ENCODE assay signal across 8 cellular contexts in genomic region chr11:63682045-63682915, GRCh38. TPM values are rescaled to one million over a fixed set of nuclear protein-coding genes. Genes with fewer than 3 reads are reported as not detected.
A peak's percentile ranks its signal among the peaks of the same experiment; 100 is the strongest.
DNase-seq lines count a peak whose midpoint lies in the region; TF ChIP-seq lines count a peak whose summit lies in the region.

No MANE protein-coding gene starts in this region.

- no peaks in the 10 kb centered on the region for H3K36me3 ChIP-seq in mucosa of stomach (ENCODE audit: control insufficient read depth, insufficient read depth, low read length)

- peaks cover 30% of the 10 kb centered on the region for H3K4me1 Mint-ChIP-seq in T-helper 2 cell treated with Interferon-gamma antibody and Interleukin-4, amounts not matched to agents 5 μg/mL and 100 μg/mL, for 36 hours (ENCODE audit: low read depth)
- H3K4me1 Mint-ChIP-seq in type B pancreatic cell (ENCODE audit: unreplicated experiment): peaks cover 19% of the 10 kb centered on the region

- peak; percentile 66 for TF ChIP-seq CTCF in type B pancreatic cell (conservative IDR thresholded peaks at IDR 0.05)

- H3K27me3 Mint-ChIP-seq in T-helper 2 cell treated with Interferon-gamma antibody and Interleukin-4, amounts not matched to agents 5 μg/mL and 100 μg/mL, for 36 hours (ENCODE audit: low read depth): peaks cover 3% of the 10 kb centered on the region
- no peaks in the 10 kb centered on the region for H3K27me3 Mint-ChIP-seq in type B pancreatic cell

- peak overlapping the region; percentile 79 for H3K27ac ChIP-seq in epithelial cell of prostate

- H3K9me3 ChIP-seq in mucosa of stomach (ENCODE audit: control insufficient read depth, low read length): no peaks in the 10 kb centered on the region

- in situ Hi-C loops in KBM-7 (cut with MboI; ENCODE audit: low pct_unique_long_range_greater_than_20kb, low sequenced_read_pairs): no loop called here

- peak overlapping the region; percentile 92 for H3K9ac ChIP-seq in mucosa of stomach (ENCODE audit: low read length)

- H3K4me3 Mint-ChIP-seq in T-helper 2 cell treated with Interferon-gamma antibody and Interleukin-4, amounts not matched to agents 5 μg/mL and 100 μg/mL, for 36 hours: peak overlapping the region; percentile 95
- H3K4me3 Mint-ChIP-seq in type B pancreatic cell: peak overlapping the region; percentile 96

- peak; percentile 24 for DNase-seq in activated CD4-positive, alpha-beta T cell treated with anti-CD3 and anti-CD28 coated beads for 48 hours
- no peak for DNase-seq in activated CD4-positive, alpha-beta T cell treated with anti-CD3 and anti-CD28 coated beads for 4 hours
- peak; percentile 42 for DNase-seq in KBM-7
- no peak for DNase-seq in T-helper 2 cell treated with Interferon-gamma antibody and Interleukin-4, amounts not matched to agents 5 μg/mL and 100 μg/mL, for 36 hours (ENCODE audit: low spot score)
- no peak for DNase-seq in epithelial cell of prostate (ENCODE audit: low read depth, low spot score)
- no peak for DNase-seq in type B pancreatic cell (ENCODE audit: extremely low spot score, unreplicated experiment)
- DNase-seq in activated CD4-positive, CD25-positive, alpha-beta regulatory T cell treated with anti-CD3 and anti-CD28 coated beads, Interleukin-2, amount 50 U/mL, for 72 hours: no peak

- H3K4me1 ChIP-seq in mucosa of stomach (ENCODE audit: control insufficient read depth, insufficient read depth, low read length): peaks cover 12% of the 10 kb centered on the region

- peaks cover 4% of the 10 kb centered on the region for H3K36me3 Mint-ChIP-seq in T-helper 2 cell treated with Interferon-gamma antibody and Interleukin-4, amounts not matched to agents 5 μg/mL and 100 μg/mL, for 36 hours (ENCODE audit: low read depth)
- no peaks in the 10 kb centered on the region for H3K36me3 Mint-ChIP-seq in type B pancreatic cell

- H3K27ac Mint-ChIP-seq in T-helper 2 cell treated with Interferon-gamma antibody and Interleukin-4, amounts not matched to agents 5 μg/mL and 100 μg/mL, for 36 hours: peak overlapping the region; percentile 86
- peak overlapping the region; percentile 90 for H3K27ac Mint-ChIP-seq in type B pancreatic cell

- no peaks in the 10 kb centered on the region for H3K9me3 Mint-ChIP-seq in T-helper 2 cell treated with Interferon-gamma antibody and Interleukin-4, amounts not matched to agents 5 μg/mL and 100 μg/mL, for 36 hours
- H3K9me3 Mint-ChIP-seq in type B pancreatic cell: no peaks in the 10 kb centered on the region

- H3K27me3 ChIP-seq in mucosa of stomach (ENCODE audit: control insufficient read depth, insufficient read depth, low read length): no peaks in the 10 kb centered on the region

- peak overlapping the region; percentile 93 for H3K4me3 ChIP-seq in mucosa of stomach (ENCODE audit: low read length)

RNA-seq across cellular contexts. Expression of gene RTN3, which starts 1.0 kb away (rescaled TPM):
- 95.0 and 95.9 TPM in 2 replicates for total RNA-seq in type B pancreatic cell (ENCODE audit: low replicate concordance)

RNA-seq across cellular contexts. Expression of gene ATL3, which starts 11.1 kb away (rescaled TPM):
- 21.6 and 24.6 TPM in 2 replicates for total RNA-seq in type B pancreatic cell (ENCODE audit: low replicate concordance)

Comparison
In these comparisons a context has a peak if more than half of its experiments do, and no peak if none do; other contexts are left out.
1. DNase-seq: peak in activated CD4-positive, alpha-beta T cell treated with anti-CD3 and anti-CD28 coated beads for 48 hours (single experiment) and KBM-7 (single experiment); none in activated CD4-positive, alpha-beta T cell treated with anti-CD3 and anti-CD28 coated beads for 4 hours (0 of 2), T-helper 2 cell treated with Interferon-gamma antibody and Interleukin-4, amounts not matched to agents 5 μg/mL and 100 μg/mL, for 36 hours (single experiment), epithelial cell of prostate (single experiment), type B pancreatic cell (single experiment) and activated CD4-positive, CD25-positive, alpha-beta regulatory T cell treated with anti-CD3 and anti-CD28 coated beads, Interleukin-2, amount 50 U/mL, for 72 hours (single experiment).